ENCODE assay signal across 15 cellular contexts in the genomic region with DNA sequence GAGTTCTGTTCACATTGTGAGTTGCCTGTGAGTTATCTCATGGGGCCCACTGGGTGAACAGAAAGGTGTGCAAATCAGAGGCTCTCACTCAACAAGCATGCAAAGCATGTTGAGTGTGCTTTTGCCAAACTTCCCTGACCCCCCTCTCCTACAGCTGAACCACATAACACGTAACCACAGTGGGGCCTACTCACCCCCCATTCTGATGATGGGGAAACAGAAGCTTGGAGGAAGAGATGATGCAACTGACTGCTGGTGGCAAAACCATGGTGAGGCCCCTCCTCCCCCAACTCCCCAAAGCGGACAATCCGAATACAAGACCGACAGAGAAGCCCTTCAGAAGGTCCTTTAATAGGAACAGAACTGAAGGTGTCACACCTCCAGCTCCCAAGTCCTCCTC. TPM values are rescaled to one million over a fixed set of nuclear protein-coding genes. Genes with fewer than 3 reads are reported as not detected.
DNase-seq lines count a peak whose midpoint lies in the region; ATAC-seq and TF ChIP-seq lines count a peak whose summit lies in the region.
"Had no signal": no experiment of that assay in that cellular context is flagged by ENCODE, and none has a peak within 500 bp of the region (broad histone marks: within the 10 kb centered on the region; RNA-seq: fewer than 3 reads in every experiment).

No MANE protein-coding gene starts in this region.

- H3K4me1 ChIP-seq in DND-41 (ENCODE audit: insufficient read depth, low read length) (peaks cover 26% of the 10 kb centered on the region), psoas muscle (peaks cover 40% of the 10 kb centered on the region)

- no peak overlapping the region; the same call in 1 of the 2 replicates for H3K9ac ChIP-seq in DND-41 (ENCODE audit: low read depth, low read length)

- no peaks in the 10 kb centered on the region for H3K79me2 ChIP-seq in DND-41 (ENCODE audit: insufficient read depth, low read length)

- peak overlapping the region; percentile 30 for H3K27ac Mint-ChIP-seq in activated naive CD4-positive, alpha-beta T cell treated with anti-CD3 and anti-CD28 coated beads, Interleukin-2, amount 50 U/mL, for 24 hours
- H3K27ac Mint-ChIP-seq in activated T-helper 17 cell treated with anti-CD3 and anti-CD28 coated beads, Interleukin-2, amount 50 U/mL, for 72 hours, result no peak overlapping the region

- H3K27ac ChIP-seq in DND-41 (ENCODE audit: low read length) (no peak overlapping the region; the same call in 1 of the 2 replicates), psoas muscle (peak overlapping the region; percentile 46)
- H3K27ac ChIP-seq: tibial artery had no signal

- intact Hi-C loops in psoas muscle (cut with DNase I), result loop anchor here in 1 of 2 donors (10.0 kb wide), 2 partner anchors 236 to 486 kb away; a partner anchor contains a TSS

- H3K4me3 Mint-ChIP-seq in activated naive CD4-positive, alpha-beta T cell treated with anti-CD3 and anti-CD28 coated beads, Interleukin-2, amount 50 U/mL, for 24 hours, result no peak overlapping the region
- H3K4me3 Mint-ChIP-seq in activated T-helper 17 cell treated with anti-CD3 and anti-CD28 coated beads, Interleukin-2, amount 50 U/mL, for 72 hours, result no peak overlapping the region
- H3K4me3 Mint-ChIP-seq: immature natural killer cell had no signal

- ATAC-seq in DND-41 (ENCODE audit: insufficient read depth, low read depth), result peak; percentile 17; the same call in 1 of the 3 replicates
- no peak for ATAC-seq in psoas muscle
- ATAC-seq in activated T-helper 17 cell treated with anti-CD3 and anti-CD28 coated beads, Interleukin-2, amount 50 U/mL, for 72 hours (replicated peaks), result no peak
- ATAC-seq: sciatic nerve had no signal

- H3K36me3 Mint-ChIP-seq in activated naive CD4-positive, alpha-beta T cell treated with anti-CD3 and anti-CD28 coated beads, Interleukin-2, amount 50 U/mL, for 24 hours, result peaks cover 5% of the 10 kb centered on the region
- peaks cover 22% of the 10 kb centered on the region for H3K36me3 Mint-ChIP-seq in activated T-helper 17 cell treated with anti-CD3 and anti-CD28 coated beads, Interleukin-2, amount 50 U/mL, for 72 hours (ENCODE audit: low read depth)

- TF ChIP-seq POLR2A in NB4 (IDR thresholded peaks at IDR 0.05; ENCODE audit: extremely low read depth, insufficient read length), result no peak

- no peaks in the 10 kb centered on the region for H3K9me3 Mint-ChIP-seq in activated naive CD4-positive, alpha-beta T cell treated with anti-CD3 and anti-CD28 coated beads, Interleukin-2, amount 50 U/mL, for 24 hours
- no peaks in the 10 kb centered on the region for H3K9me3 Mint-ChIP-seq in activated T-helper 17 cell treated with anti-CD3 and anti-CD28 coated beads, Interleukin-2, amount 50 U/mL, for 72 hours
- H3K9me3 Mint-ChIP-seq: immature natural killer cell had no signal

- H3K36me3 ChIP-seq in DND-41 (ENCODE audit: insufficient read depth, low read length), result peaks cover 30% of the 10 kb centered on the region
- peaks cover 11 to 35% of the 10 kb centered on the region in 2 donors for H3K36me3 ChIP-seq in psoas muscle (ENCODE audit: insufficient read depth in 1 of 2, low read depth in 1 of 2)

- H3K4me3 ChIP-seq in DND-41 (ENCODE audit: low read depth in 1 of 2, low read length in 2 of 2) (no peak overlapping the region), NB4 (ENCODE audit: low read depth, low read length) (no peak overlapping the region), psoas muscle (no peak overlapping the region)
- H3K4me3 ChIP-seq: tibial artery had no signal

- 70 to 88% (median 80%) methylated on average over 4 of the region's 4 CpGs for WGBS in psoas muscle, 3 donors

- peaks cover 5% of the 10 kb centered on the region for H4K20me1 ChIP-seq in DND-41 (ENCODE audit: insufficient read depth, low read length)

- no peak for TF ChIP-seq CTCF in DND-41 (IDR thresholded peaks at IDR 0.05; ENCODE audit: borderline replicate concordance, extremely low read depth, low read length, poor library complexity, severe bottlenecking)
- no peak for TF ChIP-seq CTCF in NB4 (IDR thresholded peaks at IDR 0.05; ENCODE audit: low read depth, low read length)
- TF ChIP-seq CTCF in psoas muscle (IDR thresholded peaks at IDR 0.05), result no peak

- no peaks in the 10 kb centered on the region for H3K9me3 ChIP-seq in DND-41 (ENCODE audit: insufficient read depth, low read length, severe bottlenecking)
- no peaks in the 10 kb centered on the region for H3K9me3 ChIP-seq in psoas muscle
- H3K9me3 ChIP-seq: tibial artery had no signal

- peaks cover 37% of the 10 kb centered on the region for H3K4me1 Mint-ChIP-seq in activated naive CD4-positive, alpha-beta T cell treated with anti-CD3 and anti-CD28 coated beads, Interleukin-2, amount 50 U/mL, for 24 hours
- H3K4me1 Mint-ChIP-seq in activated T-helper 17 cell treated with anti-CD3 and anti-CD28 coated beads, Interleukin-2, amount 50 U/mL, for 72 hours, result peaks cover 15% of the 10 kb centered on the region

- DNase-seq in DND-41 (peak; percentile 59), NB4 (ENCODE audit: low read depth) (peak; percentile 91), psoas muscle (no peak), NCI-H128 (lab: John Stamatoyannopoulos, UW; ENCODE audit: unreplicated experiment) (no peak)
- no peak for DNase-seq in stimulated activated naive CD4-positive, alpha-beta T cell treated with Interleukin-2 at 50 U/mL for 16 hours (lab: John Stamatoyannopoulos, UW)
- DNase-seq: activated CD4-positive, alpha-beta T cell treated with anti-CD3 and anti-CD28 coated beads for 1 hour; DMS 273 treated with DMSO at 0.1 percent for 48 hours; HCEC 1CT; immature natural killer cell; NCI-H2081; SW 1271; tibial artery had no signal

- H3K27me3 ChIP-seq in DND-41 (ENCODE audit: insufficient read depth, low read length, poor library complexity) (no peaks in the 10 kb centered on the region), psoas muscle (ENCODE audit: insufficient read depth in 3 of 3, low read length in 2 of 3) (no peaks in the 10 kb centered on the region)
- H3K27me3 ChIP-seq: tibial artery had no signal

- H2AFZ ChIP-seq in DND-41 (ENCODE audit: low read depth, low read length), result no peak overlapping the region

- H3K4me2 ChIP-seq in DND-41 (ENCODE audit: insufficient read depth, low read length), result no peak overlapping the region

- H3K27me3 Mint-ChIP-seq in activated naive CD4-positive, alpha-beta T cell treated with anti-CD3 and anti-CD28 coated beads, Interleukin-2, amount 50 U/mL, for 24 hours, result no peaks in the 10 kb centered on the region
- no peaks in the 10 kb centered on the region for H3K27me3 Mint-ChIP-seq in activated T-helper 17 cell treated with anti-CD3 and anti-CD28 coated beads, Interleukin-2, amount 50 U/mL, for 72 hours

RNA-seq across cellular contexts. Expression of a gene that starts 4.0 kb away (rescaled TPM):
- total RNA-seq in psoas muscle, result 10 to 100 TPM in 3 of 4 donors, 1 to 10 TPM in 1; 9.0 to 22.2 (median 11.4) TPM
- polyA plus RNA-seq in psoas muscle, result 10 to 100 TPM in 1 of 3 donors, 1 to 10 TPM in 2; 4.9 to 14.9 (median 7.3) TPM
- total RNA-seq in activated T-helper 17 cell treated with anti-CD3 and anti-CD28 coated beads, Interleukin-2, amount 50 U/mL, for 72 hours, result 1 to 10 TPM; 4.6 to 5.3 TPM

RNA-seq across cellular contexts. Expression of a gene that starts 15.0 kb away (rescaled TPM):
- 10 to 100 TPM; 17.1 to 40.4 (median 25.0) TPM for total RNA-seq in psoas muscle
- 10 to 100 TPM; 11.1 to 20.3 (median 19.3) TPM for polyA plus RNA-seq in psoas muscle
- 10 to 100 TPM; 11.9 to 13.2 TPM for total RNA-seq in activated T-helper 17 cell treated with anti-CD3 and anti-CD28 coated beads, Interleukin-2, amount 50 U/mL, for 72 hours

RNA-seq across cellular contexts. Expression of a gene that starts 20.3 kb away (rescaled TPM):
- total RNA-seq in psoas muscle, result 10 to 100 TPM; 21.4 to 32.0 (median 24.5) TPM
- 10 to 100 TPM; 38.6 to 52.5 (median 41.4) TPM for polyA plus RNA-seq in psoas muscle
- total RNA-seq in activated T-helper 17 cell treated with anti-CD3 and anti-CD28 coated beads, Interleukin-2, amount 50 U/mL, for 72 hours, result 10 to 100 TPM; 20.1 to 25.3 TPM

RNA-seq across cellular contexts. Expression of a gene that starts 20.4 kb away (rescaled TPM):
- 10 to 100 TPM; 10.3 to 21.1 (median 13.7) TPM for total RNA-seq in psoas muscle
- 10 to 100 TPM in 1 of 3 donors, 1 to 10 TPM in 2; 5.9 to 13.5 (median 9.2) TPM for polyA plus RNA-seq in psoas muscle
- 10 to 100 TPM; 21.9 to 22.2 TPM for total RNA-seq in activated T-helper 17 cell treated with anti-CD3 and anti-CD28 coated beads, Interleukin-2, amount 50 U/mL, for 72 hours

RNA-seq across cellular contexts. Expression of a gene that starts 21.1 kb away (rescaled TPM):
- total RNA-seq in psoas muscle, result 10 to 100 TPM in 3 of 4 donors, 1 to 10 TPM in 1; 9.9 to 23.7 (median 13.2) TPM
- 10 to 100 TPM; 10.8 to 12.1 (median 11.5) TPM for polyA plus RNA-seq in psoas muscle
- total RNA-seq in activated T-helper 17 cell treated with anti-CD3 and anti-CD28 coated beads, Interleukin-2, amount 50 U/mL, for 72 hours, result 10 to 100 TPM in 1 of 2 donors, 1 to 10 TPM in 1; 8.7 to 12.9 TPM

Comparison
In these comparisons a context has a peak if more than half of its experiments do, and no peak if none do; other contexts are left out.
1. DNase-seq: peak in DND-41 (single experiment) and NB4 (single experiment); none in psoas muscle (0 of 2), NCI-H128 (single experiment) and stimulated activated naive CD4-positive, alpha-beta T cell treated with Interleukin-2 at 50 U/mL for 16 hours (single experiment).